Comparison of ENCODE assay signal across 19 cellular contexts in genomic region chr16:3589991-3590701, GRCh38. TPM values are rescaled to one million over a fixed set of nuclear protein-coding genes. Genes with fewer than 3 reads are reported as not detected.
DNase-seq lines count a peak whose midpoint lies in the region; ATAC-seq and TF ChIP-seq lines count a peak whose summit lies in the region.
"Had no signal": no experiment of that assay in that cellular context is flagged by ENCODE, and none has a peak within 500 bp of the region (broad histone marks: within the 10 kb centered on the region; RNA-seq: fewer than 3 reads in every experiment).

No MANE protein-coding gene starts in this region.

- H3K36me3 ChIP-seq in BLaER1 treated with 17β-estradiol and CSF1 and Interleukin-3, amounts not matched to agents 10 nM and 100 nM: peaks cover 0 to 45% (median 14%) of the 10 kb centered on the region in 11 experiments; a peak in 11 of 22 replicates
- peaks cover 21% of the 10 kb centered on the region; the same call in 1 of the 2 replicates for H3K36me3 ChIP-seq in IMR-90 (ENCODE audit: control insufficient read depth, insufficient read depth, low read length)
- H3K36me3 ChIP-seq in osteoblast (ENCODE audit: insufficient read depth, low read length): peaks cover 11% of the 10 kb centered on the region

- TSS peak; percentile 56 for BruUV-seq in IMR-90 (replicated peaks; lab: Mats Ljungman, UMichigan)

- no peak overlapping the region for H3K56ac ChIP-seq in IMR-90 (ENCODE audit: extremely low read depth, insufficient read depth, low read length)

- CTCF ChIA-PET in IMR-90 (lab: Yijun Ruan, JAX): no interaction called here

- H3K36me3 Mint-ChIP-seq in dendritic cell treated with granulocyte-macrophage colony-stimulating factor and Interleukin-4, amounts not matched to agents 40 ng/mL and 50 ng/mL, for 4 days (ENCODE audit: low read depth): peaks cover 52% of the 10 kb centered on the region

- H4K20me1 ChIP-seq in BLaER1 treated with 17β-estradiol and CSF1 and Interleukin-3, amounts not matched to agents 10 nM and 100 nM: peaks cover 0 to 30% (median 0%) of the 10 kb centered on the region in 11 experiments; a peak in 5 of 22 replicates
- H4K20me1 ChIP-seq in IMR-90 (ENCODE audit: insufficient read depth, low read length) (no peaks in the 10 kb centered on the region), osteoblast (ENCODE audit: insufficient read depth, low read length) (no peaks in the 10 kb centered on the region)

- H2AK9ac ChIP-seq in IMR-90 (replicated peaks; ENCODE audit: low read depth, low read length, poor library complexity): no peak overlapping the region

- TF ChIP-seq CTCF in IMR-90 (conservative IDR thresholded peaks at IDR 0.05; ENCODE audit: low read depth, low read length): no peak
- TF ChIP-seq CTCF in osteoblast (IDR thresholded peaks at IDR 0.05; ENCODE audit: extremely low read depth, low read depth, low read length): no peak

- H3K9me3 ChIP-seq in BLaER1 treated with 17β-estradiol and CSF1 and Interleukin-3, amounts not matched to agents 10 nM and 100 nM (replicated peaks in 1 of 11): no peaks in the 10 kb centered on the region
- H3K9me3 ChIP-seq in IMR-90 (ENCODE audit: control insufficient read depth, insufficient read depth, low read length) (no peaks in the 10 kb centered on the region), osteoblast (ENCODE audit: low read depth, low read length) (no peaks in the 10 kb centered on the region)

- dilution Hi-C loops in IMR-90 (cut with HindIII; ENCODE audit: low sequenced_read_pairs, unreplicated experiment): no loop called here

- no peak overlapping the region for H2BK5ac ChIP-seq in IMR-90 (ENCODE audit: low read depth, low read length, poor library complexity, severe bottlenecking)

- DNase-seq in IMR-90 (no peak), osteoblast (ENCODE audit: insufficient read length, low spot score, missing footprints) (peak; percentile 78), germinal center (ENCODE audit: low spot score) (no peak), head of caudate nucleus (no peak)
- DNase-seq: CD4-positive, CD25-positive, alpha-beta regulatory T cell; GOT3; KG1; NCI-H1092 treated with DMSO at 0.1 percent for 48 hours; NCI-H1436 treated with DMSO at 0.1 percent for 48 hours; NCI-H1930; NCI-H510A treated with DMSO at 0.1 percent for 48 hours; NCI-H774; NK-92 treated with Interleukin-12 subunit alpha and Interleukin-12 subunit beta, amount 100 ng/mL, for 24 hours; SHP77 treated with DMSO at 0.1 percent for 48 hours had no signal

- in situ Hi-C loops in IMR-90 (cut with MboI; ENCODE audit: low sequenced_read_pairs): no loop called here

- no peak overlapping the region for H4K91ac ChIP-seq in IMR-90 (ENCODE audit: insufficient read depth, low read depth, low read length)

- H3K27ac ChIP-seq in BLaER1 treated with 17β-estradiol and CSF1 and Interleukin-3, amounts not matched to agents 10 nM and 100 nM: peak overlapping the region; percentile 45 to 96 (median 85); a peak in 21 of 22 replicates
- no peak overlapping the region for H3K27ac ChIP-seq in IMR-90 (ENCODE audit: insufficient read depth, low read length)
- no peak overlapping the region for H3K27ac ChIP-seq in osteoblast (ENCODE audit: low read depth, low read length)
- H3K27ac ChIP-seq: RWPE1 had no signal

- no peak overlapping the region for H2AK5ac ChIP-seq in IMR-90 (ENCODE audit: low read depth, low read length)

- POLR2A ChIA-PET in IMR-90 (lab: Charles Lee; ENCODE audit: unreplicated experiment): no interaction called here

- no peaks in the 10 kb centered on the region for H3K9me3 Mint-ChIP-seq in dendritic cell treated with granulocyte-macrophage colony-stimulating factor and Interleukin-4, amounts not matched to agents 40 ng/mL and 50 ng/mL, for 4 days
- H3K9me3 Mint-ChIP-seq: CD4-positive, CD25-positive, alpha-beta regulatory T cell had no signal

- H4K5ac ChIP-seq in IMR-90 (ENCODE audit: low read depth, low read length): no peak overlapping the region

- peaks cover 4% of the 10 kb centered on the region; the same call in 1 of the 2 replicates for H3K9me1 ChIP-seq in IMR-90 (ENCODE audit: insufficient read depth, low read length)

- no peaks in the 10 kb centered on the region for H3K27me3 ChIP-seq in BLaER1 treated with 17β-estradiol and CSF1 and Interleukin-3, amounts not matched to agents 10 nM and 100 nM
- H3K27me3 ChIP-seq in IMR-90 (ENCODE audit: control insufficient read depth, insufficient read depth, low read length) (no peaks in the 10 kb centered on the region), osteoblast (ENCODE audit: insufficient read depth, low read length) (no peaks in the 10 kb centered on the region)

- H3K4me1 ChIP-seq in BLaER1 treated with 17β-estradiol and CSF1 and Interleukin-3, amounts not matched to agents 10 nM and 100 nM: peaks cover 58 to 100% (median 72%) of the 10 kb centered on the region in 10 experiments
- no peaks in the 10 kb centered on the region for H3K4me1 ChIP-seq in IMR-90 (ENCODE audit: control insufficient read depth, insufficient read depth, low read length)
- H3K4me1 ChIP-seq in osteoblast (ENCODE audit: insufficient read depth, low read length): no peaks in the 10 kb centered on the region

- H2AFZ ChIP-seq in IMR-90 (replicated peaks; ENCODE audit: low read length, poor library complexity) (no peak overlapping the region), osteoblast (ENCODE audit: low read length) (no peak overlapping the region)

- WGBS in IMR-90 (ENCODE audit: extremely low coverage in 2 of 2, insufficient read length in 1 of 2), 2 experiments: 97% methylated on average over 19 of the region's 25 CpGs; no CpG with 5 or more reads in 1 of the 2 experiments

- no peak overlapping the region for H2BK15ac ChIP-seq in IMR-90 (ENCODE audit: low read depth, low read length)

- no peak overlapping the region for H2BK20ac ChIP-seq in IMR-90 (ENCODE audit: low read depth, low read length)

- intact Hi-C loops in IMR-90 (cut with micrococcal nuclease) (no loop called here), head of caudate nucleus (cut with DNase I) (no loop called here)
- intact Hi-C loops in dendritic cell treated with granulocyte-macrophage colony-stimulating factor and Interleukin-4, amounts not matched to agents 40 ng/mL and 50 ng/mL, for 4 days (cut with micrococcal nuclease): no loop called here

- H3K79me2 ChIP-seq in osteoblast (ENCODE audit: insufficient read depth, low read length): no peaks in the 10 kb centered on the region

- peak overlapping the region; percentile 87 to 100 (median 96) for H3K4me2 ChIP-seq in BLaER1 treated with 17β-estradiol and CSF1 and Interleukin-3, amounts not matched to agents 10 nM and 100 nM
- H3K4me2 ChIP-seq in IMR-90 (ENCODE audit: low read depth, low read length): no peak overlapping the region
- H3K4me2 ChIP-seq in osteoblast (ENCODE audit: insufficient read depth, low read length): no peak overlapping the region

- no peaks in the 10 kb centered on the region for H3K79me1 ChIP-seq in IMR-90 (ENCODE audit: low read depth in 1 of 2, low read length in 2 of 2)

- no peak overlapping the region for H3K18ac ChIP-seq in IMR-90 (ENCODE audit: low read depth, low read length)

- H3K4me3 ChIP-seq in BLaER1 treated with 17β-estradiol and CSF1 and Interleukin-3, amounts not matched to agents 10 nM and 100 nM: peak overlapping the region; percentile 41 to 79 (median 64); a peak in 19 of 20 replicates
- H3K4me3 ChIP-seq in IMR-90 (ENCODE audit: insufficient read depth, low read depth, low read length) (no peak overlapping the region), osteoblast (ENCODE audit: insufficient read depth, low read length) (no peak overlapping the region)

- peaks cover 15% of the 10 kb centered on the region for H3K27me3 Mint-ChIP-seq in dendritic cell treated with granulocyte-macrophage colony-stimulating factor and Interleukin-4, amounts not matched to agents 40 ng/mL and 50 ng/mL, for 4 days
- H3K27me3 Mint-ChIP-seq: CD4-positive, CD25-positive, alpha-beta regulatory T cell had no signal

- H3K9ac ChIP-seq in BLaER1 treated with 17β-estradiol and CSF1 and Interleukin-3, amounts not matched to agents 10 nM and 100 nM: peak overlapping the region; percentile 67 to 87 (median 80); a peak in 21 of 22 replicates
- H3K9ac ChIP-seq in IMR-90 (ENCODE audit: low read depth, low read length): no peak overlapping the region

- TF ChIP-seq POLR2A in IMR-90 (IDR thresholded peaks at IDR 0.05; ENCODE audit: low read depth, low read length): no peak

- no peak overlapping the region for H2BK120ac ChIP-seq in IMR-90 (ENCODE audit: low read depth, low read length)

- no peak overlapping the region for H3K4ac ChIP-seq in IMR-90 (ENCODE audit: low read depth, low read length)

- ATAC-seq in IMR-90 (ENCODE audit: low read depth) (no peak), GM18861 (IDR thresholded peaks at IDR 0.05; ENCODE audit: unreplicated experiment) (no peak)
- ATAC-seq: SK-N-SH treated with all-trans-retinoic acid at 6 μM for 48 hours had no signal

- H3K4me3 Mint-ChIP-seq in dendritic cell treated with granulocyte-macrophage colony-stimulating factor and Interleukin-4, amounts not matched to agents 40 ng/mL and 50 ng/mL, for 4 days: peak overlapping the region; percentile 79
- H3K4me3 Mint-ChIP-seq: CD4-positive, CD25-positive, alpha-beta regulatory T cell had no signal

- TF ChIP-seq RAD21 in IMR-90 (IDR thresholded peaks at IDR 0.05; ENCODE audit: low read length): no peak

- H3K14ac ChIP-seq in IMR-90 (replicated peaks; ENCODE audit: low read depth, low read length): no peak overlapping the region

- H3K23ac ChIP-seq in IMR-90 (ENCODE audit: low read depth, low read length): no peak overlapping the region

- no peak overlapping the region for H4K8ac ChIP-seq in IMR-90 (ENCODE audit: low read depth in 2 of 2, low read length in 2 of 2)

- peaks cover 75% of the 10 kb centered on the region for H3K4me1 Mint-ChIP-seq in dendritic cell treated with granulocyte-macrophage colony-stimulating factor and Interleukin-4, amounts not matched to agents 40 ng/mL and 50 ng/mL, for 4 days (ENCODE audit: low read depth)

- peak overlapping the region; percentile 87 for H3K27ac Mint-ChIP-seq in dendritic cell treated with granulocyte-macrophage colony-stimulating factor and Interleukin-4, amounts not matched to agents 40 ng/mL and 50 ng/mL, for 4 days

TF ChIP-seq in IMR-90, 13 proteins besides CTCF, POLR2A, EP300 and RAD21 (continues in another document):
- no peak for TF ChIP-seq MAFK (IDR thresholded peaks at IDR 0.05; ENCODE audit: low read depth, low read length)
- no peak for TF ChIP-seq MAZ (IDR thresholded peaks at IDR 0.05; ENCODE audit: borderline replicate concordance, low read depth, low read length)
- no peak for TF ChIP-seq MXI1 (IDR thresholded peaks at IDR 0.05; ENCODE audit: borderline replicate concordance, low read depth, low read length)
- TF ChIP-seq BHLHE40 (IDR thresholded peaks at IDR 0.05; ENCODE audit: low read depth, low read length): no peak

RNA-seq across cellular contexts. Expression of gene NLRC3, which starts 12.9 kb away (rescaled TPM):
- total RNA-seq in IMR-90 (2012; rRNA removed) (not detected in 2 replicates), osteoblast (under 0.01 and 0.29 TPM in 2 replicates)
- not detected in 2 replicates for polyA plus RNA-seq in IMR-90 (2012; rRNA removed)
- polyA plus RNA-seq in IMR-90 (2012; cell fraction: cytosol; rRNA removed): not detected in 2 replicates
- polyA plus RNA-seq in IMR-90 (2012; cell fraction: nucleus; rRNA removed; ENCODE audit: low replicate concordance): 0.02 and 0.14 TPM in 2 replicates

RNA-seq across cellular contexts. Expression of gene SLX4, which starts 21.3 kb away (rescaled TPM):
- 1.3 and 1.7 TPM in 2 replicates for total RNA-seq in IMR-90 (2012; rRNA removed)
- 2.8 and 3.1 TPM in 2 replicates for polyA plus RNA-seq in IMR-90 (2012; rRNA removed)
- polyA plus RNA-seq in IMR-90 (2012; cell fraction: cytosol; rRNA removed): 1.2 TPM in 2 replicates
- 7.8 and 9.9 TPM in 2 replicates for polyA plus RNA-seq in IMR-90 (2012; cell fraction: nucleus; rRNA removed; ENCODE audit: low replicate concordance)
- 4.0 and 4.7 TPM in 2 replicates for total RNA-seq in osteoblast

Comparison
In these comparisons a context has a peak if more than half of its experiments do, and no peak if none do; other contexts are left out.
1. H3K27ac ChIP-seq: peak in BLaER1 treated with 17β-estradiol and CSF1 and Interleukin-3, amounts not matched to agents 10 nM and 100 nM (11 of 11); none in IMR-90 (single experiment) and osteoblast (single experiment).
2. H3K4me2 ChIP-seq: peak in BLaER1 treated with 17β-estradiol and CSF1 and Interleukin-3, amounts not matched to agents 10 nM and 100 nM (11 of 11); none in IMR-90 (single experiment) and osteoblast (single experiment).
3. H3K4me3 ChIP-seq: peak in BLaER1 treated with 17β-estradiol and CSF1 and Interleukin-3, amounts not matched to agents 10 nM and 100 nM (10 of 10); none in IMR-90 (single experiment) and osteoblast (single experiment).